ENCODE assay signal across 13 cellular contexts in genomic region chr4:89134775-89135319, GRCh38. TPM values are rescaled to one million over a fixed set of nuclear protein-coding genes. Genes with fewer than 3 reads are reported as not detected.
DNase-seq lines count a peak whose midpoint lies in the region; ATAC-seq and TF ChIP-seq lines count a peak whose summit lies in the region.
"Had no signal": no experiment of that assay in that cellular context is flagged by ENCODE, and none has a peak within 500 bp of the region (broad histone marks: within the 10 kb centered on the region; RNA-seq: fewer than 3 reads in every experiment).

No MANE protein-coding gene starts in this region.

- no peaks in the 10 kb centered on the region for H3K9me2 ChIP-seq in GM23248 (ENCODE audit: insufficient read depth)

- WGBS in GM23248 (ENCODE audit: low coverage in 1 of 2, low lambda C conversion rate in 2 of 2, missing lambda C conversion rate in 2 of 2), 2 experiments = 12 to 18% methylated on average over 4 of the region's 4 CpGs
- 39 to 53% methylated on average over 4 of the region's 4 CpGs for WGBS in heart right ventricle, 2 donors

- TF ChIP-seq POLR2A in gastrocnemius medialis (IDR thresholded peaks at IDR 0.05) = no peak

- H3K4me1 Mint-ChIP-seq in brain = peaks cover 6% of the 10 kb centered on the region
- no peaks in the 10 kb centered on the region for H3K4me1 Mint-ChIP-seq in stimulated activated naive CD8-positive, alpha-beta T cell treated with anti-CD3 and anti-CD28 coated beads, Interleukin-15, amount 100 ng/mL, for 72 hours
- H3K4me1 Mint-ChIP-seq: activated naive CD8-positive, alpha-beta T cell treated with anti-CD3 and anti-CD28 coated beads, Interleukin-2, amount 10 ng/mL, durations not matched to agents 7 days and 5 days had no signal

- peak overlapping the region in 4 of 5 experiments; percentile 41 to 75 (median 60) for H3K27ac Mint-ChIP-seq in brain
- H3K27ac Mint-ChIP-seq in stimulated activated naive CD8-positive, alpha-beta T cell treated with anti-CD3 and anti-CD28 coated beads, Interleukin-15, amount 100 ng/mL, for 72 hours = no peak overlapping the region
- H3K27ac Mint-ChIP-seq: activated CD4-positive, alpha-beta T cell treated with anti-CD3 and anti-CD28 coated beads for 36 hours; activated naive CD8-positive, alpha-beta T cell treated with anti-CD3 and anti-CD28 coated beads, Interleukin-2, amount 10 ng/mL, durations not matched to agents 7 days and 5 days; natural killer cell treated with Interleukin-12 subunit alpha and Interleukin-12 subunit beta and Interleukin-15 and Interleukin-18, amount 100 ng/mL, for 72 hours had no signal

- intact Hi-C loops in heart right ventricle (cut with DNase I) (no loop called here), gastrocnemius medialis (cut with DNase I; ENCODE audit: low total_unique reads) (no loop called here)

- H3K27me3 ChIP-seq in GM23248 (replicated peaks; ENCODE audit: insufficient read depth) (no peaks in the 10 kb centered on the region), heart right ventricle (no peaks in the 10 kb centered on the region), gastrocnemius medialis (no peaks in the 10 kb centered on the region)
- H3K27me3 ChIP-seq: transverse colon had no signal

- H3K36me3 ChIP-seq in GM23248 (ENCODE audit: low read depth) (no peaks in the 10 kb centered on the region), heart right ventricle (no peaks in the 10 kb centered on the region), gastrocnemius medialis (no peaks in the 10 kb centered on the region)
- H3K36me3 ChIP-seq: transverse colon had no signal

- DNase-seq in GM23248 = peak; percentile 90
- DNase-seq in heart right ventricle = peak in 1 of 2 donors; percentile 45
- DNase-seq in gastrocnemius medialis = no peak
- DNase-seq in stimulated activated naive CD8-positive, alpha-beta T cell treated with anti-CD3 and anti-CD28 coated beads, Interleukin-15, amount 100 ng/mL, for 72 hours = no peak
- DNase-seq in coronary artery (ENCODE audit: low spot score) = no peak
- DNase-seq in effector CD8-positive, alpha-beta T cell (lab: John Stamatoyannopoulos, UW) = no peak
- no peak for DNase-seq in NCI-H524 treated with DMSO at 0.1 percent for 48 hours (lab: John Stamatoyannopoulos, UW)
- DNase-seq: activated CD4-positive, alpha-beta T cell treated with anti-CD3 and anti-CD28 coated beads for 36 hours; activated naive CD8-positive, alpha-beta T cell treated with anti-CD3 and anti-CD28 coated beads, Interleukin-2, amount 10 ng/mL, durations not matched to agents 7 days and 5 days; NCI-H187 treated with DMSO at 0.1 percent for 48 hours; transverse colon had no signal

- peaks cover 17% of the 10 kb centered on the region for H3K4me1 ChIP-seq in GM23248 (ENCODE audit: insufficient read depth)
- peaks cover 0 to 12% (median 0%) of the 10 kb centered on the region in 9 donors for H3K4me1 ChIP-seq in heart right ventricle
- no peaks in the 10 kb centered on the region for H3K4me1 ChIP-seq in gastrocnemius medialis
- H3K4me1 ChIP-seq: transverse colon had no signal

- peak overlapping the region; percentile 19 for H3K4me2 ChIP-seq in GM23248 (ENCODE audit: unreplicated experiment)

- no peaks in the 10 kb centered on the region for H3K27me3 Mint-ChIP-seq in brain
- no peaks in the 10 kb centered on the region for H3K27me3 Mint-ChIP-seq in stimulated activated naive CD8-positive, alpha-beta T cell treated with anti-CD3 and anti-CD28 coated beads, Interleukin-15, amount 100 ng/mL, for 72 hours
- H3K27me3 Mint-ChIP-seq: activated CD4-positive, alpha-beta T cell treated with anti-CD3 and anti-CD28 coated beads for 36 hours had no signal

- no peak for TF ChIP-seq CTCF in brain (conservative IDR thresholded peaks at IDR 0.05)
- TF ChIP-seq CTCF in heart right ventricle (IDR thresholded peaks at IDR 0.05) = no peak
- no peak for TF ChIP-seq CTCF in gastrocnemius medialis (IDR thresholded peaks at IDR 0.05 in 4 of 5, conservative IDR thresholded peaks at IDR 0.05 in 1 of 5)
- TF ChIP-seq CTCF in coronary artery (IDR thresholded peaks at IDR 0.05) = no peak

- H3K27ac ChIP-seq in GM23248 = peak overlapping the region; percentile 60
- H3K27ac ChIP-seq in heart right ventricle = peak overlapping the region in 4 of 10 donors; percentile 3 to 42 (median 20)
- no peak overlapping the region for H3K27ac ChIP-seq in gastrocnemius medialis
- H3K27ac ChIP-seq in coronary artery = no peak overlapping the region
- H3K27ac ChIP-seq: transverse colon had no signal

- H3K79me2 ChIP-seq in GM23248 (ENCODE audit: insufficient read depth) = no peaks in the 10 kb centered on the region

- H3F3A ChIP-seq in GM23248 (ENCODE audit: insufficient read depth) = peaks cover 19% of the 10 kb centered on the region; the same call in 1 of the 2 replicates

- peak overlapping the region; percentile 68 for H2AFZ ChIP-seq in GM23248

- H3K36me3 Mint-ChIP-seq in brain = no peaks in the 10 kb centered on the region
- H3K36me3 Mint-ChIP-seq: activated naive CD8-positive, alpha-beta T cell treated with anti-CD3 and anti-CD28 coated beads, Interleukin-2, amount 10 ng/mL, durations not matched to agents 7 days and 5 days; natural killer cell treated with Interleukin-12 subunit alpha and Interleukin-12 subunit beta and Interleukin-15 and Interleukin-18, amount 100 ng/mL, for 72 hours had no signal

- H3K9ac ChIP-seq in GM23248 = peak overlapping the region; percentile 33

- in situ Hi-C loops in GM23248 (cut with MboI) = no loop called here
- in situ Hi-C loops in gastrocnemius medialis (cut with MboI; ENCODE audit: low sequenced_read_pairs in 4 of 4) = no loop called here

- ATAC-seq in heart right ventricle = peak; percentile 26 to 69 (median 59)
- ATAC-seq in gastrocnemius medialis = peak; percentile 70 to 77
- no peak for ATAC-seq in stimulated activated naive CD8-positive, alpha-beta T cell treated with anti-CD3 and anti-CD28 coated beads, Interleukin-15, amount 100 ng/mL, for 72 hours
- ATAC-seq: activated CD4-positive, alpha-beta T cell treated with anti-CD3 and anti-CD28 coated beads for 36 hours; natural killer cell treated with Interleukin-12 subunit alpha and Interleukin-12 subunit beta and Interleukin-15 and Interleukin-18, amount 100 ng/mL, for 72 hours had no signal

- H3K9me3 Mint-ChIP-seq in brain = no peaks in the 10 kb centered on the region
- H3K9me3 Mint-ChIP-seq in stimulated activated naive CD8-positive, alpha-beta T cell treated with anti-CD3 and anti-CD28 coated beads, Interleukin-15, amount 100 ng/mL, for 72 hours = no peaks in the 10 kb centered on the region
- H3K9me3 Mint-ChIP-seq: activated naive CD8-positive, alpha-beta T cell treated with anti-CD3 and anti-CD28 coated beads, Interleukin-2, amount 10 ng/mL, durations not matched to agents 7 days and 5 days; natural killer cell treated with Interleukin-12 subunit alpha and Interleukin-12 subunit beta and Interleukin-15 and Interleukin-18, amount 100 ng/mL, for 72 hours had no signal

- 0 out of 2 replicates have a peak overlapping the region, but pooled peaks have one; percentile 9 for H3K4me3 ChIP-seq in GM23248
- H3K4me3 ChIP-seq in heart right ventricle = no peak overlapping the region
- no peak overlapping the region for H3K4me3 ChIP-seq in gastrocnemius medialis
- H3K4me3 ChIP-seq in coronary artery = no peak overlapping the region
- H3K4me3 ChIP-seq: transverse colon had no signal

- no peaks in the 10 kb centered on the region for H3K9me3 ChIP-seq in GM23248 (ENCODE audit: low read depth)
- H3K9me3 ChIP-seq in heart right ventricle = no peaks in the 10 kb centered on the region
- H3K9me3 ChIP-seq in gastrocnemius medialis = no peaks in the 10 kb centered on the region
- H3K9me3 ChIP-seq: transverse colon had no signal

- H4K20me1 ChIP-seq in GM23248 (ENCODE audit: insufficient read depth) = no peaks in the 10 kb centered on the region

- peak overlapping the region in 1 of 5 experiments; percentile 22 for H3K4me3 Mint-ChIP-seq in brain
- no peak overlapping the region for H3K4me3 Mint-ChIP-seq in stimulated activated naive CD8-positive, alpha-beta T cell treated with anti-CD3 and anti-CD28 coated beads, Interleukin-15, amount 100 ng/mL, for 72 hours
- H3K4me3 Mint-ChIP-seq: activated CD4-positive, alpha-beta T cell treated with anti-CD3 and anti-CD28 coated beads for 36 hours; activated naive CD8-positive, alpha-beta T cell treated with anti-CD3 and anti-CD28 coated beads, Interleukin-2, amount 10 ng/mL, durations not matched to agents 7 days and 5 days; natural killer cell treated with Interleukin-12 subunit alpha and Interleukin-12 subunit beta and Interleukin-15 and Interleukin-18, amount 100 ng/mL, for 72 hours had no signal

RNA-seq across cellular contexts. Expression of gene TIGD2, which starts 23.5 kb away (rescaled TPM):
- total RNA-seq in GM23248 (2014; rRNA removed; shearing (Covaris generic)) = 9.9 and 10.5 TPM in 2 replicates
- polyA plus RNA-seq in GM23248 (2016; fragmentation: Nextera tagmentation; extraction: Ambion mirVana) = 7.2 and 7.6 TPM in 2 replicates
- 3.1 TPM for polyA plus RNA-seq in brain (ENCODE audit: insufficient read depth, low read depth, low replicate concordance)
- 1 to 10 TPM; 1.2 to 2.8 (median 2.0) TPM for total RNA-seq in heart right ventricle
- polyA plus RNA-seq in heart right ventricle = 1 to 10 TPM; 1.2 to 1.3 TPM
- 1 to 10 TPM; 1.7 to 2.8 (median 2.4) TPM for total RNA-seq in gastrocnemius medialis

Comparison
In these comparisons a context has a peak if more than half of its experiments do, and no peak if none do; other contexts are left out.
1. H3K27ac Mint-ChIP-seq: peak in brain (4 of 5); none in stimulated activated naive CD8-positive, alpha-beta T cell treated with anti-CD3 and anti-CD28 coated beads, Interleukin-15, amount 100 ng/mL, for 72 hours (0 of 2).